In genomic region chr18:67280843-67281242, GRCh38 we compare ENCODE assay signal across 28 cellular contexts.
"Had no signal": no experiment of that assay in that cellular context is flagged by ENCODE, and none has a peak within 500 bp of the region (broad histone marks: within the 10 kb centered on the region; RNA-seq: fewer than 3 reads in every experiment).

No MANE protein-coding gene starts in this region.

- DNase-seq: kidney glomerular epithelial cell; left cardiac atrium; mesendoderm; naive B cell; natural killer cell; pancreas; posterior cingulate gyrus; retina; right cardiac atrium; stimulated activated CD4-positive, alpha-beta T cell treated with anti-CD3 and anti-CD28 coated beads, Interleukin-12 subunit alpha, Interleukin-12 subunit beta, amount 100 ng/mL, for 4 hours; stimulated activated CD4-positive, alpha-beta T cell treated with anti-CD3 and anti-CD28 coated beads, Interleukin-15, amount 100 ng/mL, for 24 hours; stimulated activated CD4-positive, alpha-beta T cell treated with anti-CD3 and anti-CD28 coated beads, Interleukin-2, amount 100 ng/mL, for 24 hours; stimulated activated CD4-positive, alpha-beta T cell treated with anti-CD3 and anti-CD28 coated beads, Interleukin-4, amount 100 ng/mL, for 1 hour; stimulated activated naive B cell treated with anti-CD40 and anti-IgM and Interleukin-4, amounts not matched to agents 10 μg/mL and 1 μg/mL and 100 μg/mL, for 72 hours; stimulated activated naive CD8-positive, alpha-beta T cell treated with anti-CD3 and anti-CD28 coated beads, Interleukin-15, Interleukin-2, amounts not matched to agents 100 U/mL and 50 U/mL, for 24 hours; stomach; testis; thyroid gland; transverse colon; upper lobe of left lung had no signal

- H3K27ac Mint-ChIP-seq: mesothelial cell of epicardium; naive B cell; natural killer cell; stimulated activated naive B cell treated with anti-CD40 and anti-IgM and Interleukin-4, amounts not matched to agents 10 μg/mL and 1 μg/mL and 100 μg/mL, for 72 hours had no signal

- H3K36me3 ChIP-seq: pancreas, prostate gland, stomach, thyroid gland, upper lobe of left lung, vagina had no signal

- H3K4me1 Mint-ChIP-seq: naive B cell; natural killer cell; stimulated activated naive B cell treated with anti-CD40 and anti-IgM and Interleukin-4, amounts not matched to agents 10 μg/mL and 1 μg/mL and 100 μg/mL, for 72 hours had no signal

- H3K27me3 Mint-ChIP-seq: naive B cell; stimulated activated naive B cell treated with anti-CD40 and anti-IgM and Interleukin-4, amounts not matched to agents 10 μg/mL and 1 μg/mL and 100 μg/mL, for 72 hours had no signal

- H3K36me3 Mint-ChIP-seq: mesothelial cell of epicardium; naive B cell; natural killer cell; stimulated activated naive B cell treated with anti-CD40 and anti-IgM and Interleukin-4, amounts not matched to agents 10 μg/mL and 1 μg/mL and 100 μg/mL, for 72 hours had no signal

- ATAC-seq: left cardiac atrium; left lobe of liver; natural killer cell; pancreas; right cardiac atrium; sciatic nerve; stimulated activated naive B cell treated with anti-CD40 and anti-IgM and Interleukin-4, amounts not matched to agents 10 μg/mL and 1 μg/mL and 100 μg/mL, for 72 hours; stimulated activated naive CD8-positive, alpha-beta T cell treated with anti-CD3 and anti-CD28 coated beads, Interleukin-15, Interleukin-2, amounts not matched to agents 100 U/mL and 50 U/mL, for 24 hours had no signal

- H3K4me3 ChIP-seq: lung, pancreas, prostate gland, skin epidermis, stomach, testis, thyroid gland, transverse colon, upper lobe of left lung, vagina had no signal

- H3K4me3 Mint-ChIP-seq: mesothelial cell of epicardium; naive B cell; natural killer cell; stimulated activated naive B cell treated with anti-CD40 and anti-IgM and Interleukin-4, amounts not matched to agents 10 μg/mL and 1 μg/mL and 100 μg/mL, for 72 hours had no signal

- H3K9me3 Mint-ChIP-seq: mesothelial cell of epicardium; naive B cell; stimulated activated naive B cell treated with anti-CD40 and anti-IgM and Interleukin-4, amounts not matched to agents 10 μg/mL and 1 μg/mL and 100 μg/mL, for 72 hours had no signal

- H3K27ac ChIP-seq: pancreas, prostate gland, skin epidermis, stomach, testis, thyroid gland, transverse colon, upper lobe of left lung, vagina had no signal

- FAIRE-seq: keratinocyte, pancreas had no signal

- H3K9me3 ChIP-seq: pancreas, prostate gland, stomach, testis, thyroid gland, transverse colon, upper lobe of left lung, vagina had no signal

- H3K4me1 ChIP-seq: pancreas, prostate gland, stomach, testis, thyroid gland, transverse colon, upper lobe of left lung, vagina had no signal

- H3K27me3 ChIP-seq: pancreas, stomach, testis, thyroid gland, transverse colon, upper lobe of left lung, vagina had no signal
